Comparison of ENCODE assay signal across 1 cellular context in the genomic region with DNA sequence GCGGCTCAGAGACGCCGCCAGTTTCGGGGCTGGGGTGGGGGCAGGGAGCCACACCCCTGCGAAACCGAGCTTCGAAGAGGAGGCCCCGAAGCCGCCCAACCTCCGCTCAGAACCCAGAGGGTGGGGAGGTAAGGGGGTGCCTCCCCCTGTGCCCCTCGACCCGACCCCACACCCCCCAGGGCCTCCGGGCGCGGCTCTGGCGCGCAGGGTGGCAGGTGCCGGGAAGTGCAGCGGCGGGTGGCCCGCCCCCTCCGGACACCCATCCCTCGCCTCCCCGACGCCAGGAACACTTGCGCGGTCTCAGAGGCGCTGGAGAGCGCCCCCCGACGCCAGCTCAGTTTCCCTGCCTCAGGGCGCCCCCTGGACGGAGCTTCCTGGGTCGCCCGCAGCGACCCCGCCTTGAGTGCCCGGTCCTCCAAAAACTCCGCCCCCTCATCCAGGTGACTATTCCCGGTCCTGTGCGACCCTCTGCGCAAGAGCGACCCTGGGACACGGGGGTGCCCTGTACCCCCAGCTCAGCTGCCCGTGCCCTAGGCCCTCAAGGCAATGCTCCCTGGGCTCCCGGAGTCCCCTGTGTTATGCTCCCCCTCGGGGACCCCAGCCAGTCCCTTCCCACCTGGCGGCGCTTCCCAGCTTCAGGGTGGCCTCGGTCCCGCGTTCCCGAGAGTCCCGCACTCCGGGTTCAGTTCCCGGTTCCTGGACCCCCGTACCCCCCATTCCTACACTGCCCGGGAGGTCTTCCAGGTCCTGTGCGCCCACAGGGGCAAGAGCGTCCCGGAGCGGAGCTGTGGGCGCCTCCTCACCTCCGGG.
TF ChIP-seq lines count a peak whose summit lies in the region.

No MANE protein-coding gene starts in this region.

TF ChIP-seq in A549, 52 proteins besides CTCF, POLR2A, EP300 and RAD21 (continued from another document):
- TF ChIP-seq, protein P1, sequence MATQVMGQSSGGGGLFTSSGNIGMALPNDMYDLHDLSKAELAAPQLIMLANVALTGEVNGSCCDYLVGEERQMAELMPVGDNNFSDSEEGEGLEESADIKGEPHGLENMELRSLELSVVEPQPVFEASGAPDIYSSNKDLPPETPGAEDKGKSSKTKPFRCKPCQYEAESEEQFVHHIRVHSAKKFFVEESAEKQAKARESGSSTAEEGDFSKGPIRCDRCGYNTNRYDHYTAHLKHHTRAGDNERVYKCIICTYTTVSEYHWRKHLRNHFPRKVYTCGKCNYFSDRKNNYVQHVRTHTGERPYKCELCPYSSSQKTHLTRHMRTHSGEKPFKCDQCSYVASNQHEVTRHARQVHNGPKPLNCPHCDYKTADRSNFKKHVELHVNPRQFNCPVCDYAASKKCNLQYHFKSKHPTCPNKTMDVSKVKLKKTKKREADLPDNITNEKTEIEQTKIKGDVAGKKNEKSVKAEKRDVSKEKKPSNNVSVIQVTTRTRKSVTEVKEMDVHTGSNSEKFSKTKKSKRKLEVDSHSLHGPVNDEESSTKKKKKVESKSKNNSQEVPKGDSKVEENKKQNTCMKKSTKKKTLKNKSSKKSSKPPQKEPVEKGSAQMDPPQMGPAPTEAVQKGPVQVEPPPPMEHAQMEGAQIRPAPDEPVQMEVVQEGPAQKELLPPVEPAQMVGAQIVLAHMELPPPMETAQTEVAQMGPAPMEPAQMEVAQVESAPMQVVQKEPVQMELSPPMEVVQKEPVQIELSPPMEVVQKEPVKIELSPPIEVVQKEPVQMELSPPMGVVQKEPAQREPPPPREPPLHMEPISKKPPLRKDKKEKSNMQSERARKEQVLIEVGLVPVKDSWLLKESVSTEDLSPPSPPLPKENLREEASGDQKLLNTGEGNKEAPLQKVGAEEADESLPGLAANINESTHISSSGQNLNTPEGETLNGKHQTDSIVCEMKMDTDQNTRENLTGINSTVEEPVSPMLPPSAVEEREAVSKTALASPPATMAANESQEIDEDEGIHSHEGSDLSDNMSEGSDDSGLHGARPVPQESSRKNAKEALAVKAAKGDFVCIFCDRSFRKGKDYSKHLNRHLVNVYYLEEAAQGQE (IDR thresholded peaks at IDR 0.05) = no peak
- no peak for TF ChIP-seq FOSL2 (IDR thresholded peaks at IDR 0.05)
- TF ChIP-seq FOSL2 (CRISPR knock-in tag; IDR thresholded peaks at IDR 0.05) = no peak
- TF ChIP-seq, protein P2, sequence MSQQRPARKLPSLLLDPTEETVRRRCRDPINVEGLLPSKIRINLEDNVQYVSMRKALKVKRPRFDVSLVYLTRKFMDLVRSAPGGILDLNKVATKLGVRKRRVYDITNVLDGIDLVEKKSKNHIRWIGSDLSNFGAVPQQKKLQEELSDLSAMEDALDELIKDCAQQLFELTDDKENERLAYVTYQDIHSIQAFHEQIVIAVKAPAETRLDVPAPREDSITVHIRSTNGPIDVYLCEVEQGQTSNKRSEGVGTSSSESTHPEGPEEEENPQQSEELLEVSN (IDR thresholded peaks at IDR 0.05; ENCODE audit: borderline replicate concordance, low read depth) = 0 out of 2 replicates have a peak, but pooled peaks have one; percentile 26
- TF ChIP-seq, protein P3, sequence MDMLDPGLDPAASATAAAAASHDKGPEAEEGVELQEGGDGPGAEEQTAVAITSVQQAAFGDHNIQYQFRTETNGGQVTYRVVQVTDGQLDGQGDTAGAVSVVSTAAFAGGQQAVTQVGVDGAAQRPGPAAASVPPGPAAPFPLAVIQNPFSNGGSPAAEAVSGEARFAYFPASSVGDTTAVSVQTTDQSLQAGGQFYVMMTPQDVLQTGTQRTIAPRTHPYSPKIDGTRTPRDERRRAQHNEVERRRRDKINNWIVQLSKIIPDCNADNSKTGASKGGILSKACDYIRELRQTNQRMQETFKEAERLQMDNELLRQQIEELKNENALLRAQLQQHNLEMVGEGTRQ (IDR thresholded peaks at IDR 0.05) = no peak
- TF ChIP-seq TFCP2L1 (CRISPR knock-in tag; IDR thresholded peaks at IDR 0.05) = no peak
- TF ChIP-seq, protein P4, sequence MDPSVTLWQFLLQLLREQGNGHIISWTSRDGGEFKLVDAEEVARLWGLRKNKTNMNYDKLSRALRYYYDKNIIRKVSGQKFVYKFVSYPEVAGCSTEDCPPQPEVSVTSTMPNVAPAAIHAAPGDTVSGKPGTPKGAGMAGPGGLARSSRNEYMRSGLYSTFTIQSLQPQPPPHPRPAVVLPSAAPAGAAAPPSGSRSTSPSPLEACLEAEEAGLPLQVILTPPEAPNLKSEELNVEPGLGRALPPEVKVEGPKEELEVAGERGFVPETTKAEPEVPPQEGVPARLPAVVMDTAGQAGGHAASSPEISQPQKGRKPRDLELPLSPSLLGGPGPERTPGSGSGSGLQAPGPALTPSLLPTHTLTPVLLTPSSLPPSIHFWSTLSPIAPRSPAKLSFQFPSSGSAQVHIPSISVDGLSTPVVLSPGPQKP (IDR thresholded peaks at IDR 0.05; ENCODE audit: low read depth, low read length) = no peak
- 0 out of 2 replicates have a peak, but pooled peaks have one; percentile 19 for TF ChIP-seq PHF8 (IDR thresholded peaks at IDR 0.05; ENCODE audit: borderline replicate concordance, low read depth)
- TF ChIP-seq HOXB5 (CRISPR knock-in tag; IDR thresholded peaks at IDR 0.05) = no peak
TF ChIP-seq in A549: peak in this region for 3.
